1 cellular context compared by ENCODE assay signal in genomic region chr14:57879516-57879915, GRCh38.
TF ChIP-seq lines count a peak whose summit lies in the region.

No MANE protein-coding gene starts in this region.

TF ChIP-seq in GM23338, 12 proteins besides CTCF, POLR2A, EP300 and RAD21:
- no peak for TF ChIP-seq ETS1 (IDR thresholded peaks at IDR 0.05)
- TF ChIP-seq ZNF462 (CRISPR knock-in tag; IDR thresholded peaks at IDR 0.05) = no peak
- TF ChIP-seq JUNB (IDR thresholded peaks at IDR 0.05; ENCODE audit: unreplicated experiment) = no peak
- no peak for TF ChIP-seq NANOG (IDR thresholded peaks at IDR 0.05; ENCODE audit: borderline replicate concordance)
- TF ChIP-seq CREB1 (CRISPR knock-in tag; IDR thresholded peaks at IDR 0.05; ENCODE audit: low read depth) = no peak
- TF ChIP-seq STAT1 (IDR thresholded peaks at IDR 0.05; ENCODE audit: unreplicated experiment) = no peak
- no peak for TF ChIP-seq REST (IDR thresholded peaks at IDR 0.05; ENCODE audit: unreplicated experiment)
- no peak for TF ChIP-seq POLR2AphosphoS5 (IDR thresholded peaks at IDR 0.05; ENCODE audit: low read depth)
- no peak for TF ChIP-seq ZNF331 (CRISPR knock-in tag; IDR thresholded peaks at IDR 0.05; ENCODE audit: low read depth)
- TF ChIP-seq EZH2phosphoT487 (IDR thresholded peaks at IDR 0.05; ENCODE audit: unreplicated experiment) = no peak
- no peak for TF ChIP-seq EZH2 (IDR thresholded peaks at IDR 0.05; ENCODE audit: low read depth, unreplicated experiment)
- no peak for TF ChIP-seq ZNF114 (CRISPR knock-in tag; IDR thresholded peaks at IDR 0.05)
